In the genomic region with DNA sequence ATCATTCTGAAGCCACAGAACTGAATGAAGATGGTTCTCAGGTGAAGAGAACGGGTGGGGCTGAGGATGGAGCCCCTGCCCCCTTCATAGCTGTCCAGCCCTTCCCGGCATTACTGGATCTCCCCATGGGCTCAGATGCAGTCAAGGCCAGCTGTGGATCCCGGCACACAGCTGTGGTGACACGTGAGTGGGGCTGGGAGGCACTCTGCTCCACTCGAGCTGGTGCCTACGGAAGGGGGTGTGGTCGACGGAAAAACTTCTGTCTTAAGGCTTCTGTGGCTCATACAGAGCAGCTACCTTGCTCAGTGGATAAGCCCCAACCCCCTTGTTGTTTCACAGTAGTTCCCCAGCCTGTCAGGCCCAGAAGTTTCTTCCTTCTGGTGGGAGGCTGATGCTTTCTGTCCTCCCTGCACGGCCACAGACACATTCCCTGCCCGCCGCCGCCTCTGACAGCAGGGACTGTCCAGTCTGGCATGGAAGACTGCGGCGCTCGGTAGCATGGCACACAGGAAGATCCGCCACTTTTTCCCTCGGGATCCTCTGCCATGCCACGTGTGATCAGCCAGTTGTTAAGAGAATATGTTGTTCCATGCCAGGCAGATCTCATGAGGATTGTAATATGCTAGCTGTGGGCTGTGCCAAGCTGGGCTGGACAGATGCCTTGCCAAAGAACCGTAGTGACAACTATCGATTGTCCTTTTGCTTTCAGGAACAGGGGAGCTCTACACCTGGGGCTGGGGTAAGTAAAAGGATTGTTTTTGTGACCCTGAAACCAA, we compare ENCODE assay signal across 22 cellular contexts. TPM values are rescaled to one million over a fixed set of nuclear protein-coding genes. Genes with fewer than 3 reads are reported as not detected.
A peak's percentile ranks its signal among the peaks of the same experiment; 100 is the strongest.
DNase-seq lines count a peak whose midpoint lies in the region; ATAC-seq and TF ChIP-seq lines count a peak whose summit lies in the region.
"Had no signal": no experiment of that assay in that cellular context is flagged by ENCODE, and none has a peak within 500 bp of the region (broad histone marks: within the 10 kb centered on the region; RNA-seq: fewer than 3 reads in every experiment).

No MANE protein-coding gene starts in this region.

- H3K4me3 Mint-ChIP-seq in Caco-2 (ENCODE audit: unreplicated experiment): no peak overlapping the region
- H3K4me3 Mint-ChIP-seq: activated CD8-positive, alpha-beta memory T cell treated with anti-CD3 and anti-CD28 coated beads, Interleukin-2, amount 10 ng/mL, durations not matched to agents 7 days and 5 days; HFFc6 had no signal

- POLR2A ChIA-PET in Caco-2 (lab: Charles Lee): no interaction called here

- peaks cover 4% of the 10 kb centered on the region for H3K4me1 ChIP-seq in Caco-2
- peaks cover 16 to 28% (median 18%) of the 10 kb centered on the region in 3 donors for H3K4me1 ChIP-seq in esophagus squamous epithelium
- peaks cover 26 to 34% of the 10 kb centered on the region in 2 donors for H3K4me1 ChIP-seq in gastrocnemius medialis
- H3K4me1 ChIP-seq in BE2C: peaks cover 10% of the 10 kb centered on the region

- no peaks in the 10 kb centered on the region for H3K9me3 Mint-ChIP-seq in Caco-2 (ENCODE audit: unreplicated experiment)
- H3K9me3 Mint-ChIP-seq: HFFc6 had no signal

- no peaks in the 10 kb centered on the region for H3K9me3 ChIP-seq in Caco-2
- no peaks in the 10 kb centered on the region for H3K9me3 ChIP-seq in esophagus squamous epithelium
- no peaks in the 10 kb centered on the region for H3K9me3 ChIP-seq in gastrocnemius medialis
- no peaks in the 10 kb centered on the region for H3K9me3 ChIP-seq in BE2C
- H3K9me3 ChIP-seq: colonic mucosa, stomach, vagina had no signal

- H3K27me3 ChIP-seq in Caco-2 (replicated peaks; ENCODE audit: control insufficient read depth, insufficient read depth, low read length) (no peaks in the 10 kb centered on the region), esophagus squamous epithelium (no peaks in the 10 kb centered on the region), gastrocnemius medialis (no peaks in the 10 kb centered on the region), H7 (ENCODE audit: control insufficient read depth, insufficient read depth, low read length) (peaks cover 4% of the 10 kb centered on the region; the same call in 1 of the 2 replicates), BE2C (no peaks in the 10 kb centered on the region)
- H3K27me3 ChIP-seq: colonic mucosa, stomach, vagina had no signal

- intact Hi-C loops in Caco-2 (cut with micrococcal nuclease; ENCODE audit: unreplicated experiment) (no loop called here), esophagus squamous epithelium (cut with DNase I) (loop anchor here (10.0 kb wide), 1 partner anchor 64 kb away; the partner anchor contains the start of gene VPS33B), gastrocnemius medialis (cut with DNase I; ENCODE audit: low total_unique reads) (no loop called here)

- no peak for TF ChIP-seq CTCF in Caco-2 (IDR thresholded peaks at IDR 0.05; ENCODE audit: insufficient read depth in 1 of 2, low read depth in 1 of 2, low read length in 1 of 2, severe bottlenecking in 1 of 2, unreplicated experiment in 1 of 2)
- TF ChIP-seq CTCF in esophagus squamous epithelium (IDR thresholded peaks at IDR 0.05): no peak
- no peak for TF ChIP-seq CTCF in gastrocnemius medialis (IDR thresholded peaks at IDR 0.05 in 4 of 5, conservative IDR thresholded peaks at IDR 0.05 in 1 of 5)
- TF ChIP-seq CTCF in BE2C (IDR thresholded peaks at IDR 0.05; ENCODE audit: low read depth, low read length): no peak

- H3K27ac ChIP-seq in esophagus squamous epithelium: peak overlapping the region in 3 of 4 donors; percentile 33 to 55 (median 37)
- H3K27ac ChIP-seq in gastrocnemius medialis: peak overlapping the region; percentile 60 to 70 (median 64)
- H3K27ac ChIP-seq: colonic mucosa, PC-9, SK-N-MC, vagina had no signal

- in situ Hi-C loops in gastrocnemius medialis (cut with MboI; ENCODE audit: low sequenced_read_pairs in 4 of 4): loop anchor here in 2 of 4 donors (25.0 kb wide), 1 partner anchor 302 kb away; no protein-coding TSS in a partner anchor

- ATAC-seq in gastrocnemius medialis: peak in 1 of 2 donors; percentile 19
- ATAC-seq: activated CD8-positive, alpha-beta memory T cell treated with anti-CD3 and anti-CD28 coated beads, Interleukin-2, amount 10 ng/mL, durations not matched to agents 7 days and 5 days; GM12878; left colon had no signal

- CTCF ChIA-PET in Caco-2 (lab: Charles Lee): no interaction called here

- DNase-seq in Caco-2 (no peak), NCI-H446 treated with DMSO at 0.1 percent for 48 hours (lab: John Stamatoyannopoulos, UW) (peak; percentile 17), esophagus squamous epithelium (lab: John Stamatoyannopoulos, UW) (no peak), gastrocnemius medialis (no peak), H7 (no peak), BE2C (no peak), NCI-H748 treated with DMSO at 0.1 percent for 48 hours (lab: John Stamatoyannopoulos, UW) (no peak)
- DNase-seq: activated CD8-positive, alpha-beta memory T cell treated with anti-CD3 and anti-CD28 coated beads, Interleukin-2, amount 10 ng/mL, durations not matched to agents 7 days and 5 days; activated effector memory CD4-positive, alpha-beta T cell treated with anti-CD3 and anti-CD28 coated beads, Interleukin-2, amount 50 U/mL, for 16 hours; colonic mucosa; GDM1; MV-4-11; NCI-H82; PC-9; stomach; T-helper 9 cell had no signal

- H3K27ac Mint-ChIP-seq in Caco-2 (ENCODE audit: unreplicated experiment): peak overlapping the region; percentile 45

- no peaks in the 10 kb centered on the region for H3K27me3 Mint-ChIP-seq in Caco-2 (ENCODE audit: insufficient read depth, unreplicated experiment)
- H3K27me3 Mint-ChIP-seq: activated CD8-positive, alpha-beta memory T cell treated with anti-CD3 and anti-CD28 coated beads, Interleukin-2, amount 10 ng/mL, durations not matched to agents 7 days and 5 days had no signal

- H3K4me1 Mint-ChIP-seq in Caco-2 (ENCODE audit: low read depth, unreplicated experiment): peaks cover 6% of the 10 kb centered on the region

- 77 to 95% methylated on average over 4 of the region's 20 CpGs for WGBS in esophagus squamous epithelium, 2 donors

- BruUV-seq in Caco-2 (replicated peaks; lab: Mats Ljungman, UMichigan): no TSS peak

- H3K4me3 ChIP-seq in Caco-2 (ENCODE audit: low read depth, low read length): no peak overlapping the region
- no peak overlapping the region for H3K4me3 ChIP-seq in esophagus squamous epithelium
- H3K4me3 ChIP-seq in gastrocnemius medialis: no peak overlapping the region
- no peak overlapping the region for H3K4me3 ChIP-seq in H7 (ENCODE audit: insufficient read depth, low read depth, low read length)
- no peak overlapping the region for H3K4me3 ChIP-seq in BE2C (ENCODE audit: low read depth, low read length)
- H3K4me3 ChIP-seq: colonic mucosa, GM12878, K562, PC-9, SK-N-MC, stomach, vagina had no signal

- H3K36me3 ChIP-seq in Caco-2 (ENCODE audit: control insufficient read depth, insufficient read depth, low read length) (peaks cover 1% of the 10 kb centered on the region), esophagus squamous epithelium (peaks cover 0 to 55% (median 3%) of the 10 kb centered on the region in 3 donors), gastrocnemius medialis (peaks cover 0 to 17% of the 10 kb centered on the region in 2 donors), H7 (replicated peaks; ENCODE audit: control insufficient read depth, insufficient read depth, low read length) (peaks cover 16% of the 10 kb centered on the region), BE2C (peaks cover 55% of the 10 kb centered on the region)
- H3K36me3 ChIP-seq: colonic mucosa had no signal

- H3K36me3 Mint-ChIP-seq in Caco-2 (ENCODE audit: insufficient read depth, unreplicated experiment): peaks cover 60% of the 10 kb centered on the region

- TF ChIP-seq POLR2A in esophagus squamous epithelium (IDR thresholded peaks at IDR 0.05) (no peak), gastrocnemius medialis (IDR thresholded peaks at IDR 0.05) (no peak)

RNA-seq across cellular contexts. Expression of gene RCCD1, which starts 5.8 kb away (rescaled TPM):
- 26.1 and 29.6 TPM in 2 replicates for total RNA-seq in Caco-2 (2022)
- 10 to 100 TPM in 1 of 4 donors, 1 to 10 TPM in 3; 8.7 to 12.6 (median 9.8) TPM for total RNA-seq in esophagus squamous epithelium
- total RNA-seq in gastrocnemius medialis: 1 to 10 TPM; 1.4 to 4.8 (median 4.4) TPM
- total RNA-seq in H7 (2014; rRNA removed; shearing (Covaris generic)): 28.3 and 39.4 TPM in 2 replicates
- 25.5 TPM for polyA plus RNA-seq in BE2C (2012; ENCODE audit: insufficient read depth, insufficient read length, low read depth)

RNA-seq across cellular contexts. Expression of gene UNC45A, which starts 25.4 kb away (rescaled TPM):
- total RNA-seq in Caco-2 (2022) (62.6 and 63.8 TPM in 2 replicates), esophagus squamous epithelium (10 to 100 TPM; 38.7 to 76.0 (median 64.2) TPM), gastrocnemius medialis (1 to 10 TPM; 6.8 to 9.6 (median 7.6) TPM)
- 85.9 and 87.2 TPM in 2 replicates for total RNA-seq in H7 (2014; rRNA removed; shearing (Covaris generic))
- polyA plus RNA-seq in BE2C (2012; ENCODE audit: insufficient read depth, insufficient read length, low read depth): 83.4 TPM

RNA-seq across cellular contexts. Expression of gene HDDC3, which starts 28.2 kb away (rescaled TPM):
- total RNA-seq in Caco-2 (2022): 20.0 and 21.6 TPM in 2 replicates
- 10 to 100 TPM in 3 of 4 donors, 1 to 10 TPM in 1; 5.8 to 13.7 (median 11.7) TPM for total RNA-seq in esophagus squamous epithelium
- total RNA-seq in gastrocnemius medialis: 10 to 100 TPM; 13.4 to 22.2 (median 17.2) TPM
- 16.2 and 19.4 TPM in 2 replicates for total RNA-seq in H7 (2014; rRNA removed; shearing (Covaris generic))
- polyA plus RNA-seq in BE2C (2012; ENCODE audit: insufficient read depth, insufficient read length, low read depth): 58.6 TPM

RNA-seq across cellular contexts. Expression of gene PRC1, which starts 33.8 kb away (rescaled TPM):
- total RNA-seq in Caco-2 (2022) (142 and 145 TPM in 2 replicates), esophagus squamous epithelium (100 to 1,000 TPM in 1 of 4 donors, 10 to 100 TPM in 3; 49.6 to 100 (median 58.4) TPM), gastrocnemius medialis (1 to 10 TPM; 1.4 to 9.9 (median 4.9) TPM)
- 143 and 195 TPM in 2 replicates for total RNA-seq in H7 (2014; rRNA removed; shearing (Covaris generic))
- 71.9 TPM for polyA plus RNA-seq in BE2C (2012; ENCODE audit: insufficient read depth, insufficient read length, low read depth)

RNA-seq across cellular contexts. Expression of gene MAN2A2, which starts 57.4 kb away (rescaled TPM):
- 64.9 and 69.8 TPM in 2 replicates for total RNA-seq in Caco-2 (2022)
- 10 to 100 TPM in 3 of 4 donors, 1 to 10 TPM in 1; 9.9 to 25.2 (median 12.1) TPM for total RNA-seq in esophagus squamous epithelium
- 100 to 1,000 TPM in 2 of 4 donors, 10 to 100 TPM in 2; 56.8 to 124 (median 92.4) TPM for total RNA-seq in gastrocnemius medialis
- 7.4 and 11.6 TPM in 2 replicates for total RNA-seq in H7 (2014; rRNA removed; shearing (Covaris generic))
- polyA plus RNA-seq in BE2C (2012; ENCODE audit: insufficient read depth, insufficient read length, low read depth): 111 TPM
